In genomic region chr7:135977020-135977741, GRCh38 we compare ENCODE assay signal across 8 cellular contexts. TPM values are rescaled to one million over a fixed set of nuclear protein-coding genes. Genes with fewer than 3 reads are reported as not detected.
A peak's percentile ranks its signal among the peaks of the same experiment; 100 is the strongest.
DNase-seq lines count a peak whose midpoint lies in the region; TF ChIP-seq lines count a peak whose summit lies in the region.

A gene with protein sequence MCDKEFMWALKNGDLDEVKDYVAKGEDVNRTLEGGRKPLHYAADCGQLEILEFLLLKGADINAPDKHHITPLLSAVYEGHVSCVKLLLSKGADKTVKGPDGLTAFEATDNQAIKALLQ (minus strand): TSS chr7:135977359. CDS start chr7:135977100, 259 bp downstream.

- DNase-seq in CMK (ENCODE audit: low read depth) (peak; percentile 95), GM20000 (ENCODE audit: low spot score) (peak; percentile 83), HT-29 (ENCODE audit: low spot score) (peak; percentile 99), NOMO-1 (lab: John Stamatoyannopoulos, UW; ENCODE audit: unreplicated experiment in 2 of 2) (peak; percentile 68 to 76), lung microvascular endothelial cell (ENCODE audit: low read depth in 2 of 2) (peak; percentile 97)
- peak; percentile 96 to 99 (median 98) for DNase-seq in effector memory CD4-positive, alpha-beta T cell
- DNase-seq in stimulated activated CD4-positive, alpha-beta T cell treated with anti-CD3 and anti-CD28 coated beads, TNF-alpha, amount 100 ng/mL, for 48 hours (ENCODE audit: low read depth in 3 of 3): peak; percentile 95 to 97 (median 96)

- CTCF ChIA-PET in activated CD8-positive, alpha-beta memory T cell treated with anti-CD3 and anti-CD28 coated beads for 36 hours (lab: Charles Lee): no interaction called here

- H3K27ac ChIP-seq in effector memory CD4-positive, alpha-beta T cell (ENCODE audit: insufficient read depth, low read length, poor library complexity, severe bottlenecking): peak within 1 kb of the TSS; percentile 89

- POLR2A ChIA-PET in activated CD8-positive, alpha-beta memory T cell treated with anti-CD3 and anti-CD28 coated beads for 36 hours (lab: Charles Lee): no interaction called here

- H3K4me3 ChIP-seq in effector memory CD4-positive, alpha-beta T cell (ENCODE audit: insufficient read depth, low read depth, low read length, poor library complexity, severe bottlenecking): peak within 1 kb of the TSS; percentile 97

- TF ChIP-seq CTCF in GM20000 (IDR thresholded peaks at IDR 0.05; ENCODE audit: extremely low read depth, missing control alignments): no peak

- peaks cover 5% of the 10 kb centered on the region for H3K36me3 ChIP-seq in effector memory CD4-positive, alpha-beta T cell (ENCODE audit: control insufficient read depth, insufficient read depth, low read length)

- H3K27me3 ChIP-seq in effector memory CD4-positive, alpha-beta T cell (replicated peaks; ENCODE audit: control insufficient read depth, insufficient read depth, low read length, poor library complexity, severe bottlenecking): no peaks in the 10 kb centered on the region

- H3K4me1 ChIP-seq in effector memory CD4-positive, alpha-beta T cell (ENCODE audit: control insufficient read depth, insufficient read depth, low read length, poor library complexity, severe bottlenecking): peaks cover 24% of the 10 kb centered on the region

- H3K9me3 ChIP-seq in effector memory CD4-positive, alpha-beta T cell (ENCODE audit: control insufficient read depth, low read length): no peaks in the 10 kb centered on the region

RNA-seq across cellular contexts. Expression of the gene that starts here (rescaled TPM):
- total RNA-seq in HT-29 (2014; rRNA removed; shearing (Covaris generic)): 67.9 and 74.3 TPM in 2 replicates
- total RNA-seq in activated CD8-positive, alpha-beta memory T cell treated with anti-CD3 and anti-CD28 coated beads for 36 hours: 100 to 1,000 TPM; 144 TPM
- 102 and 104 TPM in 2 replicates for total RNA-seq in lung microvascular endothelial cell

Comparison
In these comparisons a context has a peak if more than half of its experiments do, and no peak if none do; other contexts are left out.
1. Peak in every context shown above with its lines: DNase-seq, H3K4me3 ChIP-seq and H3K27ac ChIP-seq.